Comparison of ENCODE assay signal across 8 cellular contexts in the genomic region with DNA sequence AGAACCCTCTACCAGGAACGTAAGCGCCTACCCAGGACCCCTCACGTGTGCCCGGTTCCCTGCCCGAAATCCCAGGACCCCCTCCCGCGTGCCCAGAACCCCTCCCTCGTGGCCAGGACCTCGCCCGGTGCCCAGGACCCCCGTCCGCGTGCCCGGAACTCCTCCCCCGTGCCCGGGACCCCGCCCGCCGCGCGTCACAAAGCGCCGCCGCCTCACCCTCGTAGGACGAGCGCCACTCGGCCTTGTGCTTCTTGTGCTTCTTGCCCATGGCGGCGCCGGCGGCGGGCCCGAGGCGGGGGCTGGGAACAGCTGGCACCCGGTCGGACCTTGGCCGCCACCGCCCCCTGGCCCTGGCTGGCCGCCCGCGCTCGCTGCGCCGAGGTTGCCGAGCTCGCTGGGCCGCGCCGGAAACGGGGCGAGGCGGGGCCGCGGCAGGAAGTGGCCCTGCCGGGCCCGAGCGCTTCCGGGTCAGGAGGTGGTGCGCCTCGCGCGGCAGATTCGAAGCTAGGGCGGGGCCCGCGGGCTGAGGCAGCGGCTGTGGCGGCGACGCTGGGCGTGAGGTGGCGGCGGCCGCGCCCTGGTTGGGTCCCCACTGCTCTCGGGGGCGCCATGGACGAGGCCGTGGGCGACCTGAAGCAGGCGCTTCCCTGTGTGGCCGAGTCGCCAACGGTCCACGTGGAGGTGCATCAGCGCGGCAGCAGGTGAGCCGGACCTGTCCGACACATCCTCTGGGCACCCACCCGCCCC. TPM values are rescaled to one million over a fixed set of nuclear protein-coding genes. Genes with fewer than 3 reads are reported as not detected.
DNase-seq lines count a peak whose midpoint lies in the region; ATAC-seq and TF ChIP-seq lines count a peak whose summit lies in the region.

A gene (minus strand): TSS at position 412 of the 747 bp plus-strand sequence. CDS start 144 bp downstream, at position 268.
A gene with protein sequence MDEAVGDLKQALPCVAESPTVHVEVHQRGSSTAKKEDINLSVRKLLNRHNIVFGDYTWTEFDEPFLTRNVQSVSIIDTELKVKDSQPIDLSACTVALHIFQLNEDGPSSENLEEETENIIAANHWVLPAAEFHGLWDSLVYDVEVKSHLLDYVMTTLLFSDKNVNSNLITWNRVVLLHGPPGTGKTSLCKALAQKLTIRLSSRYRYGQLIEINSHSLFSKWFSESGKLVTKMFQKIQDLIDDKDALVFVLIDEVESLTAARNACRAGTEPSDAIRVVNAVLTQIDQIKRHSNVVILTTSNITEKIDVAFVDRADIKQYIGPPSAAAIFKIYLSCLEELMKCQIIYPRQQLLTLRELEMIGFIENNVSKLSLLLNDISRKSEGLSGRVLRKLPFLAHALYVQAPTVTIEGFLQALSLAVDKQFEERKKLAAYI (plus strand): TSS at position 495 of the 747 bp plus-strand sequence. CDS start 115 bp downstream, at position 610.

- peaks cover 34% of the 10 kb centered on the region for H3K4me1 Mint-ChIP-seq in activated naive CD4-positive, alpha-beta T cell treated with anti-CD3 and anti-CD28 coated beads for 36 hours (ENCODE audit: low read depth)

- H3K9me3 Mint-ChIP-seq in activated naive CD4-positive, alpha-beta T cell treated with anti-CD3 and anti-CD28 coated beads for 36 hours = no peaks in the 10 kb centered on the region

- ATAC-seq in GM21786 (IDR thresholded peaks at IDR 0.05; ENCODE audit: unreplicated experiment) (peak; percentile 97), omental fat pad (ENCODE audit: low FRiP score) (peak; percentile 86)

- DNase-seq in ELR (ENCODE audit: low read depth) (peak; percentile 87), SJSA1 (ENCODE audit: low read depth in 1 of 2, low spot score in 2 of 2) (peak; percentile 80 to 93), globus pallidus (ENCODE audit: low spot score) (peak; percentile 81), omental fat pad (ENCODE audit: low spot score) (peak; percentile 36), testis (peak; percentile 83)
- DNase-seq in activated naive CD4-positive, alpha-beta T cell treated with anti-CD3 and anti-CD28 coated beads for 36 hours = peak; percentile 86

- peak within 1 kb of the TSS; percentile 87 for H3K4me3 Mint-ChIP-seq in activated naive CD4-positive, alpha-beta T cell treated with anti-CD3 and anti-CD28 coated beads for 36 hours

- peak within 1 kb of the TSS; percentile 77 for H3K27ac Mint-ChIP-seq in activated naive CD4-positive, alpha-beta T cell treated with anti-CD3 and anti-CD28 coated beads for 36 hours

- H3K27ac ChIP-seq in KOPT-K1 (ENCODE audit: low read depth, low read length, poor library complexity, severe bottlenecking) (peak within 1 kb of the TSS; percentile 94), SJSA1 (peak within 1 kb of the TSS; percentile 92), testis (peak within 1 kb of the TSS; percentile 36 to 89)

- WGBS in testis, 2 donors = 0% methylated on average over 10 to 65 of the region's 91 CpGs

- no peaks in the 10 kb centered on the region for H3K27me3 Mint-ChIP-seq in activated naive CD4-positive, alpha-beta T cell treated with anti-CD3 and anti-CD28 coated beads for 36 hours (ENCODE audit: low read depth)

- TF ChIP-seq POLR2A in testis (IDR thresholded peaks at IDR 0.05) = no peak

- H3K4me1 ChIP-seq in SJSA1 (replicated peaks) (peaks cover 19% of the 10 kb centered on the region), testis (peaks cover 12% of the 10 kb centered on the region)

- TF ChIP-seq CTCF in omental fat pad (IDR thresholded peaks at IDR 0.05) (no peak), testis (IDR thresholded peaks at IDR 0.05) (no peak)

- H3K4me3 ChIP-seq in SJSA1 (peak within 1 kb of the TSS; percentile 96), testis (peak within 1 kb of the TSS; percentile 79 to 95)

- H3K36me3 ChIP-seq in KOPT-K1 (ENCODE audit: insufficient read depth, low read length) = peaks cover 75% of the 10 kb centered on the region
- peaks cover 91% of the 10 kb centered on the region for H3K36me3 ChIP-seq in SJSA1
- H3K36me3 ChIP-seq in testis (ENCODE audit: low read depth, missing control alignments) = no peaks in the 10 kb centered on the region

- intact Hi-C loops in activated naive CD4-positive, alpha-beta T cell treated with anti-CD3 and anti-CD28 coated beads for 36 hours (cut with micrococcal nuclease) = loop anchor here (2.0 to 5.0 kb wide), 3 partner anchors 200 to 440 kb away; a partner anchor contains a TSS
- intact Hi-C loops in testis (cut with DNase I; ENCODE audit: low total_unique reads) = no loop called here

- CTCF ChIA-PET in activated naive CD4-positive, alpha-beta T cell treated with anti-CD3 and anti-CD28 coated beads for 36 hours (lab: Charles Lee) = interaction anchor here (0.7 to 1.7 kb wide), 3 partner anchors 11 to 752 kb away, joined by 3 to 5 read pairs (median 5); no protein-coding TSS in a partner anchor

- peaks cover 40% of the 10 kb centered on the region for H3K36me3 Mint-ChIP-seq in activated naive CD4-positive, alpha-beta T cell treated with anti-CD3 and anti-CD28 coated beads for 36 hours (ENCODE audit: low read depth)

- H3K9me3 ChIP-seq in KOPT-K1 (ENCODE audit: insufficient read depth, low read length, poor library complexity, severe bottlenecking) (no peaks in the 10 kb centered on the region), SJSA1 (replicated peaks) (no peaks in the 10 kb centered on the region), testis (no peaks in the 10 kb centered on the region)

- H3K27me3 ChIP-seq in SJSA1 (replicated peaks) (no peaks in the 10 kb centered on the region), testis (no peaks in the 10 kb centered on the region)

RNA-seq across cellular contexts. Expression of the first gene that starts in this region (rescaled TPM):
- total RNA-seq in SJSA1 (2014; rRNA removed; shearing (Covaris generic)) = 71.5 and 77.6 TPM in 2 replicates
- total RNA-seq in activated naive CD4-positive, alpha-beta T cell treated with anti-CD3 and anti-CD28 coated beads for 36 hours = 10 to 100 TPM; 42.4 to 45.4 TPM
- 10 to 100 TPM; 24.0 to 53.2 (median 36.7) TPM for total RNA-seq in omental fat pad
- 100 to 1,000 TPM in 1 of 2 donors, 10 to 100 TPM in 1; 68.6 to 101 TPM for total RNA-seq in testis
- 51.5 TPM for polyA plus RNA-seq in testis (ENCODE audit: insufficient read depth, low read depth, low replicate concordance)

RNA-seq across cellular contexts. Expression of the second gene that starts in this region (rescaled TPM):
- total RNA-seq in SJSA1 (2014; rRNA removed; shearing (Covaris generic)) = 108 TPM in 2 replicates
- total RNA-seq in activated naive CD4-positive, alpha-beta T cell treated with anti-CD3 and anti-CD28 coated beads for 36 hours = 10 to 100 TPM; 24.0 to 29.9 TPM
- 1 to 10 TPM in 1 of 4 donors, under 1 TPM in 3; 0.79 to 3.0 (median 0.93) TPM for total RNA-seq in omental fat pad
- total RNA-seq in testis = 10 to 100 TPM; 34.3 to 49.1 TPM
- 71.6 TPM for polyA plus RNA-seq in testis (ENCODE audit: insufficient read depth, low read depth, low replicate concordance)

Comparison
In these comparisons a context has a peak if more than half of its experiments do, and no peak if none do; other contexts are left out.
1. Peak in every context shown above with its lines: DNase-seq, ATAC-seq, H3K4me3 ChIP-seq and H3K27ac ChIP-seq.
2. RNA of the second gene that starts in this region (total RNA-seq): 108 TPM in SJSA1, 34.3 to 49.1 TPM in testis and 24.0 to 29.9 TPM in activated naive CD4-positive, alpha-beta T cell treated with anti-CD3 and anti-CD28 coated beads for 36 hours; 0.79 to 3.0 TPM in omental fat pad; every median in the first group is over 4 times any median in the second.
3. DNase-seq: peak in every context shown above with its lines; median percentile 87 in ELR; 86 in SJSA1; 86 in activated naive CD4-positive, alpha-beta T cell treated with anti-CD3 and anti-CD28 coated beads for 36 hours; 83 in testis; 81 in globus pallidus; 36 in omental fat pad.